Comparison of ENCODE assay signal across 10 cellular contexts in the genomic region with DNA sequence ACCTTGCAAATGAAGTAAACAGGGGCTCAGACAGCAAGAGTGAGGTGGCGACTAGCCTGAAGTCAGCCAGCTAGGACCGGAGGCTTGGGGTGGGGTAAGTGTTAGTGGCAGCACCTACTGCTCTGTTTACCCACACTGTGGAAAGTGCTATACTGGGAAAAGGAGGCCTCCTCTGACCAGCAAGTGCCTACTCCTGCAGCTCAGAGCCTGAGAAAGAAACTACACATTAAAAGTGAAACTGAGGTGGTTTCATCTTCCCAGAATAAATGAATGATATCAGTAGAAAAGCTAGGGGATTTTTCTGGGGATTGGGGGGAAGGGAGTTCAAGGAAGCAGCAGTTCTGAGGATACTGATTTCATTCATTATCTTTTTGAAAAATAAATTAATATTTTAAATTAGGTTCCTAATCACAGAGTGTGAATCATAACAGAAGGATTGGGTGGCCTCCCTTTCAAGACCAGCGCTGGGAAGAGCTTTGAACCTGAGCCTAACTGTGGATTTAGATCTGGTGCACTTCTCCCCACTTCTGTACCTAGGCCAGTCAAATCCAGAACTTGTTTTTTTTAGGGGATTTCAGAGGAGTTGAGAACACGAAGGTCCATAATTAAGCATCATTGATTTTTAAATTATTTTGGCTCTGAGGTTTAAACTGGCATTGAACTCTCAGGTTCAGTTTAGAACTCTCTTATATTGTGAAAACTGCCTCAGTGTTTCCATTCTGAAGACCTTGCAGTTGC. TPM values are rescaled to one million over a fixed set of nuclear protein-coding genes. Genes with fewer than 3 reads are reported as not detected.
DNase-seq lines count a peak whose midpoint lies in the region; ATAC-seq, FAIRE-seq and TF ChIP-seq lines count a peak whose summit lies in the region.
"Had no signal": no experiment of that assay in that cellular context is flagged by ENCODE, and none has a peak within 500 bp of the region (broad histone marks: within the 10 kb centered on the region; RNA-seq: fewer than 3 reads in every experiment).

No MANE protein-coding gene starts in this region.

- TF ChIP-seq CTCF in MCF 10A (IDR thresholded peaks at IDR 0.05; ENCODE audit: unreplicated experiment), result no peak

- BruUV-seq in MCF 10A (replicated peaks; lab: Mats Ljungman, UMichigan), result no TSS peak

- peaks cover 18% of the 10 kb centered on the region for H3K4me1 Mint-ChIP-seq in activated naive CD8-positive, alpha-beta T cell treated with anti-CD3 and anti-CD28 coated beads, Interleukin-2, amount 50 U/mL, for 24 hours
- no peaks in the 10 kb centered on the region for H3K4me1 Mint-ChIP-seq in MCF 10A (ENCODE audit: insufficient read depth, unreplicated experiment)

- peaks cover 24% of the 10 kb centered on the region for H3K27me3 Mint-ChIP-seq in activated naive CD8-positive, alpha-beta T cell treated with anti-CD3 and anti-CD28 coated beads, Interleukin-2, amount 50 U/mL, for 24 hours
- H3K27me3 Mint-ChIP-seq in MCF 10A (ENCODE audit: insufficient read depth, unreplicated experiment), result peaks cover 40% of the 10 kb centered on the region

- no peak overlapping the region for H3K27ac Mint-ChIP-seq in activated naive CD8-positive, alpha-beta T cell treated with anti-CD3 and anti-CD28 coated beads, Interleukin-2, amount 50 U/mL, for 24 hours
- H3K27ac Mint-ChIP-seq in MCF 10A (ENCODE audit: low read depth, unreplicated experiment), result no peak overlapping the region
- H3K27ac Mint-ChIP-seq: CD8-positive, alpha-beta T cell had no signal

- CTCF ChIA-PET in MCF 10A (lab: Yijun Ruan, JAX), result no interaction called here

- POLR2A ChIA-PET in MCF 10A (lab: Yijun Ruan, JAX), result interaction anchor here (0.6 kb wide), 1 partner anchor 10 kb away, joined by 3 read pairs; no protein-coding TSS in a partner anchor

- TF ChIP-seq POLR2A in GM12892 (IDR thresholded peaks at IDR 0.05; ENCODE audit: low read depth, low read length), result peak; percentile 30; the same call in 1 of the 2 replicates

- H3K36me3 Mint-ChIP-seq in activated naive CD8-positive, alpha-beta T cell treated with anti-CD3 and anti-CD28 coated beads, Interleukin-2, amount 50 U/mL, for 24 hours (ENCODE audit: low read depth), result no peaks in the 10 kb centered on the region
- no peaks in the 10 kb centered on the region for H3K36me3 Mint-ChIP-seq in MCF 10A (ENCODE audit: insufficient read depth, unreplicated experiment)
- H3K36me3 Mint-ChIP-seq: CD8-positive, alpha-beta T cell had no signal

- DNase-seq in GM12892 (ENCODE audit: insufficient read length), result no peak
- DNase-seq in activated naive CD8-positive, alpha-beta T cell treated with anti-CD3 and anti-CD28 coated beads, Interleukin-2, amount 50 U/mL, for 24 hours, result peak; percentile 68
- DNase-seq in DMS53 treated with DMSO at 0.1 percent for 48 hours (lab: John Stamatoyannopoulos, UW; ENCODE audit: unreplicated experiment), result no peak
- DNase-seq in HT-29 (ENCODE audit: low spot score), result no peak
- no peak for DNase-seq in NCI-H1092 (lab: John Stamatoyannopoulos, UW)
- no peak for DNase-seq in MCF 10A (ENCODE audit: unreplicated experiment)
- DNase-seq: CD8-positive, alpha-beta T cell; RPMI8226 had no signal

- no peaks in the 10 kb centered on the region for H3K9me3 Mint-ChIP-seq in activated naive CD8-positive, alpha-beta T cell treated with anti-CD3 and anti-CD28 coated beads, Interleukin-2, amount 50 U/mL, for 24 hours
- H3K9me3 Mint-ChIP-seq in MCF 10A (ENCODE audit: unreplicated experiment), result no peaks in the 10 kb centered on the region
- H3K9me3 Mint-ChIP-seq: CD8-positive, alpha-beta T cell had no signal

- intact Hi-C loops in MCF 10A (cut with micrococcal nuclease), result no loop called here

- peak; percentile 96 for FAIRE-seq in GM12892 (lab: Jason Lieb, UNC)

- peak overlapping the region; percentile 28 for H3K4me3 Mint-ChIP-seq in activated naive CD8-positive, alpha-beta T cell treated with anti-CD3 and anti-CD28 coated beads, Interleukin-2, amount 50 U/mL, for 24 hours
- H3K4me3 Mint-ChIP-seq in MCF 10A (ENCODE audit: unreplicated experiment), result no peak overlapping the region
- H3K4me3 Mint-ChIP-seq: CD8-positive, alpha-beta T cell had no signal

- peak; percentile 78 for ATAC-seq in GM21390 (IDR thresholded peaks at IDR 0.05; ENCODE audit: unreplicated experiment)
- ATAC-seq in HG03354 (IDR thresholded peaks at IDR 0.05; ENCODE audit: poor library complexity, severe bottlenecking, unreplicated experiment), result peak; percentile 67
- peak; percentile 96 for ATAC-seq in activated naive CD8-positive, alpha-beta T cell treated with anti-CD3 and anti-CD28 coated beads, Interleukin-2, amount 50 U/mL, for 24 hours
- ATAC-seq: CD8-positive, alpha-beta T cell had no signal

RNA-seq across cellular contexts. Expression of a gene that starts 48.1 kb away (rescaled TPM):
- 15.5 TPM for polyA plus RNA-seq in GM12892 (2012; ENCODE audit: missing spikeins)
- total RNA-seq in HT-29 (2014; rRNA removed; shearing (Covaris generic)), result 83.4 and 92.4 TPM in 2 replicates
- total RNA-seq in MCF 10A (2022), result 0.26 and 0.27 TPM in 2 replicates

Comparison
In these comparisons a context has a peak if more than half of its experiments do, and no peak if none do; other contexts are left out.
1. RNA of a gene that starts 48.1 kb away (total RNA-seq): 83.4 to 92.4 TPM in HT-29; 0.26 to 0.27 TPM in MCF 10A; every median in the first group is over 10 times any median in the second.
2. Peak in every context shown above with its lines, with median percentiles within 50 percentile points of each other: ATAC-seq.